ENCODE assay signal across 8 cellular contexts in genomic region chr12:53441040-53441833, GRCh38. TPM values are rescaled to one million over a fixed set of nuclear protein-coding genes. Genes with fewer than 3 reads are reported as not detected.
A peak's percentile ranks its signal among the peaks of the same experiment; 100 is the strongest.
DNase-seq lines count a peak whose midpoint lies in the region; ATAC-seq, FAIRE-seq and TF ChIP-seq lines count a peak whose summit lies in the region.

Gene PRR13, plus strand, starts transcription at chr12:53441734. Its CDS starts 981 bp downstream, at chr12:53442715.

- peaks cover 26% of the 10 kb centered on the region for H3K79me2 ChIP-seq in OCI-LY7 (ENCODE audit: insufficient read depth, low read depth, low read length)
- peaks cover 16% of the 10 kb centered on the region for H3K79me2 ChIP-seq in endothelial cell of umbilical vein (ENCODE audit: control insufficient read depth, insufficient read depth, low read length)

- peaks cover 23% of the 10 kb centered on the region for H3K4me1 ChIP-seq in OCI-LY7 (ENCODE audit: insufficient read depth, low read length, poor library complexity, severe bottlenecking)
- H3K4me1 ChIP-seq in endothelial cell of umbilical vein (ENCODE audit: control insufficient read depth, extremely low read depth, insufficient read depth, low read length): peaks cover 12% of the 10 kb centered on the region

- DNase-seq in DMS 273 (lab: John Stamatoyannopoulos, UW; ENCODE audit: unreplicated experiment) (peak; percentile 99), HuH-7.5 (ENCODE audit: low spot score) (peak; percentile 92), OCI-LY7 (ENCODE audit: low spot score) (peak; percentile 100), activated T-cell treated with anti-CD3 and anti-CD28 coated beads for 1 hour (ENCODE audit: low read depth) (peak; percentile 98), endothelial cell of umbilical vein (ENCODE audit: low read depth, low spot score) (peak; percentile 99), middle frontal gyrus (ENCODE audit: extremely low spot score, low spot score) (peak; percentile 99)
- peak; percentile 99 for DNase-seq in stimulated activated CD8-positive, alpha-beta memory T cell treated with anti-CD3 and anti-CD28 coated beads, Interleukin-2, amount 100 ng/mL, for 48 hours (ENCODE audit: low read depth in 2 of 2)

- peak; percentile 94 for TF ChIP-seq POLR2A in endothelial cell of umbilical vein (IDR thresholded peaks at IDR 0.05; ENCODE audit: low read depth, low read length)

- H3K9me3 ChIP-seq in OCI-LY7 (ENCODE audit: low read length): no peaks in the 10 kb centered on the region
- H3K9me3 ChIP-seq in endothelial cell of umbilical vein (replicated peaks; ENCODE audit: control insufficient read depth, insufficient read depth, low read length): no peaks in the 10 kb centered on the region

- no peaks in the 10 kb centered on the region for H3K27me3 ChIP-seq in endothelial cell of umbilical vein (ENCODE audit: control insufficient read depth in 2 of 2, insufficient read depth in 2 of 2, low read length in 2 of 2)

- no peak for TF ChIP-seq CTCF in OCI-LY7 (conservative IDR thresholded peaks at IDR 0.05; ENCODE audit: low read length)
- no peak for TF ChIP-seq CTCF in endothelial cell of umbilical vein (IDR thresholded peaks at IDR 0.05; ENCODE audit: extremely low read depth in 1 of 2, insufficient read depth in 1 of 2, low read depth in 1 of 2, low read length in 2 of 2)

- CTCF ChIA-PET in OCI-LY7 (lab: Charles Lee; ENCODE audit: unreplicated experiment) (interaction anchor here (0.7 kb wide), 2 partner anchors 19 to 117 kb away, joined by 3 to 4 read pairs; no protein-coding TSS in a partner anchor), endothelial cell of umbilical vein (lab: Charles Lee) (interaction anchor here (0.6 to 1.9 kb wide), 8 partner anchors 9 to 464 kb away, joined by 3 to 10 read pairs (median 4); partner anchors contain the start of genes AAAS and SP1)

- intact Hi-C loops in OCI-LY7 (cut with micrococcal nuclease; ENCODE audit: unreplicated experiment): no loop called here
- intact Hi-C loops in endothelial cell of umbilical vein (cut with micrococcal nuclease): loop anchor here (1.0 kb wide), 2 partner anchors 10 to 61 kb away; partner anchors contain the start of gene SP1

- H4K20me1 ChIP-seq in OCI-LY7 (ENCODE audit: insufficient read depth, low read length): no peaks in the 10 kb centered on the region
- no peaks in the 10 kb centered on the region for H4K20me1 ChIP-seq in endothelial cell of umbilical vein (replicated peaks; ENCODE audit: control insufficient read depth, extremely low read depth, insufficient read depth, low read length)

- BruUV-seq in OCI-LY7 (replicated peaks; lab: Mats Ljungman, UMichigan) (no TSS peak), endothelial cell of umbilical vein (replicated peaks; lab: Mats Ljungman, UMichigan) (TSS peak; percentile 52)

- peak; percentile 95 for ATAC-seq in GM21526 (IDR thresholded peaks at IDR 0.05; ENCODE audit: low FRiP score, unreplicated experiment)

- peak; percentile 98 for FAIRE-seq in endothelial cell of umbilical vein (lab: Jason Lieb, UNC)

- H3K36me3 ChIP-seq in OCI-LY7 (ENCODE audit: insufficient read depth, low read length): peaks cover 31% of the 10 kb centered on the region
- H3K36me3 ChIP-seq in endothelial cell of umbilical vein (ENCODE audit: control insufficient read depth in 2 of 2, extremely low read depth in 1 of 2, insufficient read depth in 2 of 2, low read length in 2 of 2): peaks cover 0 to 4% of the 10 kb centered on the region in 2 experiments

- dilution Hi-C loops in endothelial cell of umbilical vein (cut with MboI; ENCODE audit: extremely low pct_ligation_motif_present, low sequenced_read_pairs): no loop called here

- H3K4me2 ChIP-seq in OCI-LY7 (ENCODE audit: low read length) (peak within 1 kb of the TSS; percentile 74), endothelial cell of umbilical vein (ENCODE audit: insufficient read depth, low read length) (peak within 1 kb of the TSS; percentile 96)

- H3K4me3 ChIP-seq in OCI-LY7 (ENCODE audit: low read depth, low read length, poor library complexity, severe bottlenecking): peak within 1 kb of the TSS; percentile 99
- H3K4me3 ChIP-seq in endothelial cell of umbilical vein (replicated peaks in 1 of 3; ENCODE audit: insufficient read depth in 1 of 3, low read depth in 1 of 3, low read length in 3 of 3): peak within 1 kb of the TSS; percentile 65 to 99 (median 96)

- H3K9ac ChIP-seq in endothelial cell of umbilical vein (replicated peaks; ENCODE audit: extremely low read depth, insufficient read depth, low read length): peak within 1 kb of the TSS; percentile 88

- no peaks in the 10 kb centered on the region for H3K9me1 ChIP-seq in endothelial cell of umbilical vein (replicated peaks; ENCODE audit: control insufficient read depth, extremely low read depth, insufficient read depth, low read length)

- H3K9me2 ChIP-seq in OCI-LY7 (ENCODE audit: insufficient read depth, low read length): no peaks in the 10 kb centered on the region

- H3K27ac ChIP-seq in OCI-LY7 (ENCODE audit: low read depth, low read length, poor library complexity, severe bottlenecking) (peak within 1 kb of the TSS; percentile 65), endothelial cell of umbilical vein (ENCODE audit: insufficient read depth, low read depth, low read length) (peak within 1 kb of the TSS; percentile 65)

- POLR2A ChIA-PET in OCI-LY7 (lab: Charles Lee): interaction anchor here (0.6 to 1.1 kb wide), 8 partner anchors 12 to 187 kb away, joined by 3 to 5 read pairs (median 3); partner anchors contain the start of genes AAAS and TARBP2
- POLR2A ChIA-PET in endothelial cell of umbilical vein (lab: Charles Lee): interaction anchor here (0.5 to 1.2 kb wide), 5 partner anchors 9 to 62 kb away, joined by 3 to 14 read pairs (median 4); partner anchors contain the start of gene TARBP2

- peak within 1 kb of the TSS; percentile 86 for H2AFZ ChIP-seq in OCI-LY7 (ENCODE audit: low read length)
- peak within 1 kb of the TSS; percentile 97 for H2AFZ ChIP-seq in endothelial cell of umbilical vein (ENCODE audit: low read depth, low read length)

TF ChIP-seq in endothelial cell of umbilical vein, 7 proteins besides CTCF, POLR2A, EP300 and RAD21:
- peak; percentile 79 for TF ChIP-seq POLR2AphosphoS5 (IDR thresholded peaks at IDR 0.05; ENCODE audit: insufficient read depth, low read depth, low read length)
- no peak for TF ChIP-seq GATA2 (IDR thresholded peaks at IDR 0.05; ENCODE audit: insufficient read depth, insufficient read length, low read depth, low read length)

RNA-seq across cellular contexts. Expression of gene PRR13, which starts in this region (rescaled TPM):
- total RNA-seq in OCI-LY7 (2014; rRNA removed; shearing (Covaris generic)): 54.1 and 83.9 TPM in 2 replicates
- 219 and 230 TPM in 2 replicates for total RNA-seq in OCI-LY7 (2022)
- 123 and 139 TPM in 2 replicates for total RNA-seq in endothelial cell of umbilical vein
- 60.6 and 68.9 TPM in 2 replicates for polyA plus RNA-seq in endothelial cell of umbilical vein
- polyA plus RNA-seq in endothelial cell of umbilical vein (2011; cell fraction: cytosol; rRNA removed): 90.8 and 105 TPM in 2 replicates
- 35.4 and 40.8 TPM in 2 replicates for polyA plus RNA-seq in endothelial cell of umbilical vein (2011; cell fraction: nucleus; rRNA removed)
- 258 and 297 TPM in 2 replicates for polyA plus RNA-seq in endothelial cell of umbilical vein (2012)
- 52.6 and 64.2 TPM in 2 replicates for polyA minus RNA-seq in endothelial cell of umbilical vein
- polyA minus RNA-seq in endothelial cell of umbilical vein (2011; cell fraction: cytosol; rRNA and poly(A)+ RNA removed): 55.0 TPM
- 15.9 and 22.5 TPM in 2 replicates for polyA minus RNA-seq in endothelial cell of umbilical vein (2011; cell fraction: nucleus; rRNA and poly(A)+ RNA removed)

Comparison
In these comparisons a context has a peak if more than half of its experiments do, and no peak if none do; other contexts are left out.
1. Peak in every context shown above with its lines: DNase-seq, ATAC-seq, H3K4me3 ChIP-seq and H3K27ac ChIP-seq.